9 cellular contexts compared by ENCODE assay signal in genomic region chr19:13817018-13817614, GRCh38. TPM values are rescaled to one million over a fixed set of nuclear protein-coding genes. Genes with fewer than 3 reads are reported as not detected.
DNase-seq lines count a peak whose midpoint lies in the region; ATAC-seq and TF ChIP-seq lines count a peak whose summit lies in the region.
"Had no signal": no experiment of that assay in that cellular context is flagged by ENCODE, and none has a peak within 500 bp of the region (broad histone marks: within the 10 kb centered on the region; RNA-seq: fewer than 3 reads in every experiment).

No MANE protein-coding gene starts in this region.

- H3K36me3 ChIP-seq in HUES64 (ENCODE audit: insufficient read depth, low read length), result peaks cover 44% of the 10 kb centered on the region
- H3K36me3 ChIP-seq in lung (ENCODE audit: control insufficient read depth in 2 of 2, insufficient read depth in 2 of 2, low read length in 2 of 2), result peaks cover 0 to 13% of the 10 kb centered on the region in 2 donors

- H3K4me3 ChIP-seq in HUES64 (ENCODE audit: low read length) (peak overlapping the region; percentile 53), lung (no peak overlapping the region)

- peak overlapping the region; percentile 67 for H3K4me3 Mint-ChIP-seq in activated T-helper 17 cell treated with anti-CD3 and anti-CD28 coated beads, Interleukin-2, amount 50 U/mL, for 72 hours

- H3K9me3 Mint-ChIP-seq in activated T-helper 17 cell treated with anti-CD3 and anti-CD28 coated beads, Interleukin-2, amount 50 U/mL, for 72 hours, result no peaks in the 10 kb centered on the region

- H3K9me3 ChIP-seq in HUES64 (ENCODE audit: insufficient read depth, low read depth, low read length), result no peaks in the 10 kb centered on the region
- no peaks in the 10 kb centered on the region for H3K9me3 ChIP-seq in lung (ENCODE audit: control insufficient read depth in 2 of 2, insufficient read depth in 1 of 2, low read length in 1 of 2)

- peak; percentile 86 for ATAC-seq in activated T-helper 17 cell treated with anti-CD3 and anti-CD28 coated beads, Interleukin-2, amount 50 U/mL, for 72 hours (replicated peaks)
- peak; percentile 50 for ATAC-seq in lung (ENCODE audit: insufficient read depth, low FRiP score)
- no peak for ATAC-seq in GM21360 (IDR thresholded peaks at IDR 0.05; ENCODE audit: unreplicated experiment)

- no peak for TF ChIP-seq CTCF in lung (IDR thresholded peaks at IDR 0.05; ENCODE audit: control extremely low read depth, extremely low read depth)

- H3K27ac ChIP-seq in HUES64 (ENCODE audit: low read depth, low read length) (peak overlapping the region; percentile 88; the same call in 1 of the 2 replicates), lung (ENCODE audit: low read depth in 1 of 2, low read length in 1 of 2) (peak overlapping the region in 1 of 2 donors; percentile 35), caudate nucleus (ENCODE audit: low read depth, low read length) (no peak overlapping the region)

- H3K27me3 Mint-ChIP-seq in activated T-helper 17 cell treated with anti-CD3 and anti-CD28 coated beads, Interleukin-2, amount 50 U/mL, for 72 hours, result no peaks in the 10 kb centered on the region

- 67% methylated on average over 11 of the region's 11 CpGs for WGBS in HUES64
- WGBS in lung, 2 donors, result 66% methylated on average over 11 of the region's 11 CpGs

- no peaks in the 10 kb centered on the region for H3K4me1 ChIP-seq in HUES64 (ENCODE audit: insufficient read depth, low read length)
- peaks cover 0 to 5% of the 10 kb centered on the region in 2 donors for H3K4me1 ChIP-seq in lung (ENCODE audit: control insufficient read depth in 2 of 2, insufficient read depth in 2 of 2, low read length in 2 of 2)

- H3K4me1 Mint-ChIP-seq in activated T-helper 17 cell treated with anti-CD3 and anti-CD28 coated beads, Interleukin-2, amount 50 U/mL, for 72 hours, result peaks cover 5% of the 10 kb centered on the region

- no peaks in the 10 kb centered on the region for H3K27me3 ChIP-seq in HUES64 (ENCODE audit: insufficient read depth, low read length)
- H3K27me3 ChIP-seq in lung (ENCODE audit: control insufficient read depth, insufficient read depth), result no peaks in the 10 kb centered on the region

- peak; percentile 92 for DNase-seq in DMS153 (lab: John Stamatoyannopoulos, UW)
- peak; percentile 76 for DNase-seq in lung (ENCODE audit: low spot score)
- DNase-seq in activated gamma-delta T cell (lab: John Stamatoyannopoulos, UW), result no peak
- no peak for DNase-seq in caudate nucleus (lab: John Stamatoyannopoulos, UW)
- DNase-seq in NCI-H1105 (lab: John Stamatoyannopoulos, UW), result no peak

- H3K27ac Mint-ChIP-seq in activated T-helper 17 cell treated with anti-CD3 and anti-CD28 coated beads, Interleukin-2, amount 50 U/mL, for 72 hours, result no peak overlapping the region

- peaks cover 17% of the 10 kb centered on the region for H3K36me3 Mint-ChIP-seq in activated T-helper 17 cell treated with anti-CD3 and anti-CD28 coated beads, Interleukin-2, amount 50 U/mL, for 72 hours (ENCODE audit: low read depth)

- H3K9ac ChIP-seq in HUES64 (ENCODE audit: low read depth, low read length), result peak overlapping the region; percentile 62

RNA-seq across cellular contexts. Expression of gene ZSWIM4, which starts 21.9 kb away (rescaled TPM):
- polyA plus RNA-seq in HUES64 (2013, experiment 1 of 2), result 15.5 TPM
- polyA plus RNA-seq in HUES64 (2013, experiment 2 of 2), result 16.8 TPM
- total RNA-seq in activated T-helper 17 cell treated with anti-CD3 and anti-CD28 coated beads, Interleukin-2, amount 50 U/mL, for 72 hours, result 10 to 100 TPM in 1 of 2 donors, 1 to 10 TPM in 1; 5.4 to 10.6 TPM
- 10 to 100 TPM in 1 of 2 donors, 1 to 10 TPM in 1; 7.6 to 10.5 TPM for total RNA-seq in lung
- polyA plus RNA-seq in lung, result 10 to 100 TPM in 1 of 2 donors, 1 to 10 TPM in 1; 3.7 to 10.0 TPM

RNA-seq across cellular contexts. Expression of gene C19orf53, which starts 42.9 kb away (rescaled TPM):
- polyA plus RNA-seq in HUES64 (2013, experiment 1 of 2), result 134 TPM
- 150 TPM for polyA plus RNA-seq in HUES64 (2013, experiment 2 of 2)
- total RNA-seq in activated T-helper 17 cell treated with anti-CD3 and anti-CD28 coated beads, Interleukin-2, amount 50 U/mL, for 72 hours, result 100 to 1,000 TPM in 1 of 2 donors, 10 to 100 TPM in 1; 76.7 to 127 TPM
- 10 to 100 TPM; 62.6 to 65.8 TPM for total RNA-seq in lung
- polyA plus RNA-seq in lung, result 100 to 1,000 TPM; 157 to 251 TPM

RNA-seq across cellular contexts. Expression of gene MRI1, which starts 52.8 kb away (rescaled TPM):
- 11.9 TPM for polyA plus RNA-seq in HUES64 (2013, experiment 1 of 2)
- 10.8 TPM for polyA plus RNA-seq in HUES64 (2013, experiment 2 of 2)
- total RNA-seq in activated T-helper 17 cell treated with anti-CD3 and anti-CD28 coated beads, Interleukin-2, amount 50 U/mL, for 72 hours, result 10 to 100 TPM; 45.3 to 53.7 TPM
- 10 to 100 TPM; 35.4 to 63.2 TPM for total RNA-seq in lung
- polyA plus RNA-seq in lung, result 10 to 100 TPM; 23.5 to 24.4 TPM

RNA-seq across cellular contexts. Expression of gene NANOS3, which starts 59.8 kb away (rescaled TPM):
- not detected for polyA plus RNA-seq in HUES64 (2013, experiment 1 of 2)
- not detected for polyA plus RNA-seq in HUES64 (2013, experiment 2 of 2)
- total RNA-seq in activated T-helper 17 cell treated with anti-CD3 and anti-CD28 coated beads, Interleukin-2, amount 50 U/mL, for 72 hours, result 1 to 10 TPM; 1.2 to 3.6 TPM
- total RNA-seq in lung, result 1 to 10 TPM in 1 of 2 donors, not detected in 1; 1.5 TPM
- polyA plus RNA-seq in lung, result under 1 TPM; 0.81 to 0.82 TPM
- total RNA-seq: fibroblast of villous mesenchyme had no signal

Comparison
In these comparisons a context has a peak if more than half of its experiments do, and no peak if none do; other contexts are left out.
1. DNase-seq: peak in DMS153 (single experiment) and lung (single experiment); none in activated gamma-delta T cell (single experiment), caudate nucleus (0 of 61) and NCI-H1105 (single experiment).